8 cellular contexts compared by ENCODE assay signal in genomic region chr1:93615201-93616150, GRCh38.
A peak's percentile ranks its signal among the peaks of the same experiment; 100 is the strongest.
DNase-seq lines count a peak whose midpoint lies in the region; ATAC-seq and TF ChIP-seq lines count a peak whose summit lies in the region.

No MANE protein-coding gene starts in this region.

- ATAC-seq in GM19025 (IDR thresholded peaks at IDR 0.05; ENCODE audit: low read depth, unreplicated experiment) (peak; percentile 73), HG03095 (IDR thresholded peaks at IDR 0.05; ENCODE audit: unreplicated experiment) (peak; percentile 64), esophagus mucosa (peak; percentile 42)

- no peak for TF ChIP-seq POLR2A in ovary (IDR thresholded peaks at IDR 0.05)

- no peaks in the 10 kb centered on the region for H3K27me3 ChIP-seq in ovary

- in situ Hi-C loops in ACHN (cut with HindIII; ENCODE audit: low pct_ligation_motif_present, low pct_unique_long_range_greater_than_20kb, low sequenced_read_pairs), result no loop called here

- peaks cover 5% of the 10 kb centered on the region for H3K4me1 ChIP-seq in ovary (ENCODE audit: insufficient read depth)

- no peaks in the 10 kb centered on the region for H3K9me3 ChIP-seq in ovary

- intact Hi-C loops in ovary (cut with DNase I), result loop anchor here in 2 of 4 donors (5.0 to 10.0 kb wide), 3 partner anchors 171 to 308 kb away; partner anchors contain the start of gene FNBP1L (in 1 of the 2)

- WGBS in ovary, 3 donors, result 68 to 86% (median 82%) methylated on average over 20 of the region's 20 CpGs

- no peaks in the 10 kb centered on the region for H3K36me3 ChIP-seq in ovary

- no peak overlapping the region for H3K4me3 ChIP-seq in ovary

- TF ChIP-seq CTCF in ovary (IDR thresholded peaks at IDR 0.05), result no peak

- peak; percentile 54 for DNase-seq in ACHN
- DNase-seq in T1000 (lab: John Stamatoyannopoulos, UW), result peak; percentile 25
- peak; percentile 27 for DNase-seq in stimulated activated CD4-positive, alpha-beta T cell treated with anti-CD3 and anti-CD28 coated beads, Interleukin-12 subunit alpha, Interleukin-12 subunit beta, amount 100 ng/mL, for 4 hours
- no peak for DNase-seq in SK-N-DZ (ENCODE audit: low spot score)
- no peak for DNase-seq in ovary

- H3K27ac ChIP-seq in ovary, result no peak overlapping the region

- TF ChIP-seq EP300 in ovary (IDR thresholded peaks at IDR 0.05), result no peak

Comparison
In these comparisons a context has a peak if more than half of its experiments do, and no peak if none do; other contexts are left out.
1. DNase-seq: peak in ACHN (single experiment), T1000 (single experiment) and stimulated activated CD4-positive, alpha-beta T cell treated with anti-CD3 and anti-CD28 coated beads, Interleukin-12 subunit alpha, Interleukin-12 subunit beta, amount 100 ng/mL, for 4 hours (single experiment); none in SK-N-DZ (single experiment) and ovary (0 of 5).
2. Peak in every context shown above with its lines, with median percentiles within 50 percentile points of each other: ATAC-seq.